ENCODE assay signal across 25 cellular contexts in the genomic region with DNA sequence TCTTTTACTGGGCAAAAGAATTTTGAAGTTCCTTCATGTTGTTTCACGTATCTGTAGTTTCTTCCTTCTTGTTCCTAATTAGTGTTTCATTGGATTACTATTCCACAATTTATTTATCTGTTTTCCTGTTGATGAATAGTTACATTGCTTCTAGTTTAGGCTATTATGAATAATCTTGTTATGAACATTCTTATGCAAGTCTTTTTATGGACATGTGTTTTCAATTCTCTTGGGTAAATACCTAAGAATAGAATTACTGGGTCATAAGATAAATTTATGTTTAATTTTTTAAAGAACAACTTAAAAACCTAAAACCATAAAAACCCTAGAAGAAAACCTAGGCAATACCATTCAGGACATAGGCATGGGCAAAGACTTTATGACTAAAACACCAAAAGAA.
"Had no signal": no experiment of that assay in that cellular context is flagged by ENCODE, and none has a peak within 500 bp of the region (broad histone marks: within the 10 kb centered on the region; RNA-seq: fewer than 3 reads in every experiment).

No MANE protein-coding gene starts in this region.

- H3K4me3 Mint-ChIP-seq: activated CD4-positive, alpha-beta T cell treated with anti-CD3 and anti-CD28 coated beads, Interleukin-2, amount 10 ng/mL, durations not matched to agents 24 days and 14 days; activated CD8-positive, alpha-beta memory T cell treated with anti-CD3 and anti-CD28 coated beads, Interleukin-2, amount 10 ng/mL, durations not matched to agents 7 days and 5 days; activated CD8-positive, alpha-beta T cell treated with anti-CD3 and anti-CD28 coated beads for 36 hours; activated naive CD4-positive, alpha-beta T cell treated with anti-CD3 and anti-CD28 coated beads, Interleukin-2, amount 10 ng/mL, durations not matched to agents 7 days and 5 days; endodermal cell; memory B cell; naive thymus-derived CD4-positive, alpha-beta T cell; neural crest cell; stimulated activated memory B cell treated with anti-CD40 and anti-IgM and Interleukin-4, amounts not matched to agents 10 μg/mL and 1 μg/mL and 100 μg/mL, for 72 hours; type B pancreatic cell had no signal

- H3K27ac Mint-ChIP-seq: activated CD4-positive, alpha-beta T cell treated with anti-CD3 and anti-CD28 coated beads, Interleukin-2, amount 10 ng/mL, durations not matched to agents 24 days and 14 days; activated CD8-positive, alpha-beta memory T cell treated with anti-CD3 and anti-CD28 coated beads, Interleukin-2, amount 10 ng/mL, durations not matched to agents 7 days and 5 days; activated CD8-positive, alpha-beta T cell treated with anti-CD3 and anti-CD28 coated beads for 36 hours; activated naive CD4-positive, alpha-beta T cell treated with anti-CD3 and anti-CD28 coated beads, Interleukin-2, amount 10 ng/mL, durations not matched to agents 7 days and 5 days; endodermal cell; memory B cell; naive thymus-derived CD4-positive, alpha-beta T cell; stimulated activated memory B cell treated with anti-CD40 and anti-IgM and Interleukin-4, amounts not matched to agents 10 μg/mL and 1 μg/mL and 100 μg/mL, for 72 hours; type B pancreatic cell had no signal

- H3K27me3 ChIP-seq: gastroesophageal sphincter, right lobe of liver, stomach, testis had no signal

- ATAC-seq: activated CD8-positive, alpha-beta memory T cell treated with anti-CD3 and anti-CD28 coated beads, Interleukin-2, amount 10 ng/mL, durations not matched to agents 7 days and 5 days; activated CD8-positive, alpha-beta T cell treated with anti-CD3 and anti-CD28 coated beads for 36 hours; gastroesophageal sphincter; left cardiac atrium; naive thymus-derived CD4-positive, alpha-beta T cell; right lobe of liver; stimulated activated memory B cell treated with anti-CD40 and anti-IgM and Interleukin-4, amounts not matched to agents 10 μg/mL and 1 μg/mL and 100 μg/mL, for 72 hours had no signal

- H3K27ac ChIP-seq: coronary artery, gastroesophageal sphincter, right lobe of liver, stomach, testis had no signal

- H3K4me1 ChIP-seq: gastroesophageal sphincter, right lobe of liver, stomach, testis had no signal

- H3K4me3 ChIP-seq: coronary artery, gastroesophageal sphincter, right lobe of liver, stomach, testis had no signal

- H3K9me3 ChIP-seq: gastroesophageal sphincter, right lobe of liver, stomach, testis had no signal

- DNase-seq: activated CD4-positive, alpha-beta T cell treated with anti-CD3 and anti-CD28 coated beads, Interleukin-2, amount 10 ng/mL, durations not matched to agents 24 days and 14 days; activated CD8-positive, alpha-beta memory T cell treated with anti-CD3 and anti-CD28 coated beads, Interleukin-2, amount 10 ng/mL, durations not matched to agents 7 days and 5 days; activated CD8-positive, alpha-beta T cell treated with anti-CD3 and anti-CD28 coated beads for 36 hours; activated effector memory CD4-positive, alpha-beta T cell treated with anti-CD3 and anti-CD28 coated beads, Interleukin-2, amount 50 U/mL, for 16 hours; activated naive CD4-positive, alpha-beta T cell treated with anti-CD3 and anti-CD28 coated beads, Interleukin-2, amount 10 ng/mL, durations not matched to agents 7 days and 5 days; activated T-cell treated with anti-CD3 and anti-CD28 coated beads for 4 hours; cerebellar nuclear complex; endodermal cell; head of caudate nucleus; hypothalamus; left cardiac atrium; naive thymus-derived CD4-positive, alpha-beta T cell; occipital lobe; posterior cingulate gyrus; right lobe of liver; small intestine; stimulated activated CD4-positive, alpha-beta T cell treated with anti-CD3 and anti-CD28 coated beads, Interleukin-2, amount 100 ng/mL, for 24 hours; stomach; testis had no signal

- H3K36me3 ChIP-seq: gastroesophageal sphincter, right lobe of liver, stomach had no signal

- H3K9me3 Mint-ChIP-seq: activated CD4-positive, alpha-beta T cell treated with anti-CD3 and anti-CD28 coated beads, Interleukin-2, amount 10 ng/mL, durations not matched to agents 24 days and 14 days; activated CD8-positive, alpha-beta T cell treated with anti-CD3 and anti-CD28 coated beads for 36 hours; activated naive CD4-positive, alpha-beta T cell treated with anti-CD3 and anti-CD28 coated beads, Interleukin-2, amount 10 ng/mL, durations not matched to agents 7 days and 5 days; endodermal cell; neural crest cell; type B pancreatic cell had no signal

- H3K27me3 Mint-ChIP-seq: activated CD4-positive, alpha-beta T cell treated with anti-CD3 and anti-CD28 coated beads, Interleukin-2, amount 10 ng/mL, durations not matched to agents 24 days and 14 days; activated CD8-positive, alpha-beta memory T cell treated with anti-CD3 and anti-CD28 coated beads, Interleukin-2, amount 10 ng/mL, durations not matched to agents 7 days and 5 days; activated CD8-positive, alpha-beta T cell treated with anti-CD3 and anti-CD28 coated beads for 36 hours; activated naive CD4-positive, alpha-beta T cell treated with anti-CD3 and anti-CD28 coated beads, Interleukin-2, amount 10 ng/mL, durations not matched to agents 7 days and 5 days; memory B cell; naive thymus-derived CD4-positive, alpha-beta T cell; stimulated activated memory B cell treated with anti-CD40 and anti-IgM and Interleukin-4, amounts not matched to agents 10 μg/mL and 1 μg/mL and 100 μg/mL, for 72 hours; type B pancreatic cell had no signal

- H3K4me1 Mint-ChIP-seq: activated CD4-positive, alpha-beta T cell treated with anti-CD3 and anti-CD28 coated beads, Interleukin-2, amount 10 ng/mL, durations not matched to agents 24 days and 14 days; activated CD8-positive, alpha-beta memory T cell treated with anti-CD3 and anti-CD28 coated beads, Interleukin-2, amount 10 ng/mL, durations not matched to agents 7 days and 5 days; activated naive CD4-positive, alpha-beta T cell treated with anti-CD3 and anti-CD28 coated beads, Interleukin-2, amount 10 ng/mL, durations not matched to agents 7 days and 5 days; endodermal cell; memory B cell; naive thymus-derived CD4-positive, alpha-beta T cell; neural crest cell; stimulated activated memory B cell treated with anti-CD40 and anti-IgM and Interleukin-4, amounts not matched to agents 10 μg/mL and 1 μg/mL and 100 μg/mL, for 72 hours had no signal

- H3K36me3 Mint-ChIP-seq: activated CD8-positive, alpha-beta memory T cell treated with anti-CD3 and anti-CD28 coated beads, Interleukin-2, amount 10 ng/mL, durations not matched to agents 7 days and 5 days; activated naive CD4-positive, alpha-beta T cell treated with anti-CD3 and anti-CD28 coated beads, Interleukin-2, amount 10 ng/mL, durations not matched to agents 7 days and 5 days; memory B cell; naive thymus-derived CD4-positive, alpha-beta T cell; stimulated activated memory B cell treated with anti-CD40 and anti-IgM and Interleukin-4, amounts not matched to agents 10 μg/mL and 1 μg/mL and 100 μg/mL, for 72 hours; type B pancreatic cell had no signal
